Comparison of ENCODE assay signal across 1 cellular context in the genomic region with DNA sequence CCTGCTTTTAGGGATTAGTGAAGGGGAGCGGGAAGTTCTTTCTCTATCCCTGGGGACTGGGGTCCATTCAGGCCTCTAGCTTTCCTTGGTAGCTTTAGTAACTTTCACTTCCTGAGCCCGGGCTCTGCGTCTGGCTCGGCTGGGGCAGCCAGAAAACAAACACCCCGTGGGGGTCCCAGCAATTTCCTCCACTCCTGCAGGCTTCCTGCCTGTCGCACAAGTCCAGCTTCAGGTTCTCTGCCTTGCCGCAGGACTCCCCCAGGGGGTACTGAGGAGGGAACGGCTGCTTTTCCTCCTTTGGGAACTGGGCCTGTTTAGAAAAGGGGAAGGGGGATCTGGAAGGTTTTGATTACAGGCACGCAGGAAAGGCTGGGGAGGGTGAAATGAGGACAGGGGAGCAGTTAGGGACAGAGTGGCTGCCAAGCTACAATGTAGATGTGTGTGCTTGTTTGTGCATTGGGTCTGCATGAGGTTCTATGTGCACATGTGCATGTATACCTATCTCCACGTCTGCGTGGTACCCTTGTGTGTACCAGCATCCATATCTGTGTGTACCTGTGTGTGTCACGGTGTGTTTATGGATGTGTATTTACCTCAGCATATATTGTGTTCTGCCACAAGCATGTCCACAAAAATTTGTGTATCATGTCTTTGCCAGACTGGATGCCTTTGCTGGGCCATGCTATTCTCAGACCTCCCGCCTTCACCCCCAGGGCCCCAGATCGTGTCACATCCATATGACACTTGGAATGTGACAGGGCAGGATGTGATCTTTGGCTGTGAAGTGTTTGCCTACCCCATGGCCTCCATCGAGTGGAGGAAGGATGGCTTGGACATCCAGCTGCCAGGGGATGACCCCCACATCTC.
TF ChIP-seq lines count a peak whose summit lies in the region.

No MANE protein-coding gene starts in this region.

TF ChIP-seq in HepG2, 621 proteins besides CTCF, POLR2A, EP300 and RAD21 (continued from another document):
- TF ChIP-seq ZNF615 (CRISPR knock-in tag; IDR thresholded peaks at IDR 0.05; ENCODE audit: borderline replicate concordance), result no peak
- TF ChIP-seq SIN3B (IDR thresholded peaks at IDR 0.05; ENCODE audit: low read length), result no peak
- no peak for TF ChIP-seq ZNF550 (CRISPR knock-in tag; IDR thresholded peaks at IDR 0.05; ENCODE audit: borderline replicate concordance)
- TF ChIP-seq ZNF296 (CRISPR knock-in tag; conservative IDR thresholded peaks at IDR 0.05), result no peak
- TF ChIP-seq, protein P1, sequence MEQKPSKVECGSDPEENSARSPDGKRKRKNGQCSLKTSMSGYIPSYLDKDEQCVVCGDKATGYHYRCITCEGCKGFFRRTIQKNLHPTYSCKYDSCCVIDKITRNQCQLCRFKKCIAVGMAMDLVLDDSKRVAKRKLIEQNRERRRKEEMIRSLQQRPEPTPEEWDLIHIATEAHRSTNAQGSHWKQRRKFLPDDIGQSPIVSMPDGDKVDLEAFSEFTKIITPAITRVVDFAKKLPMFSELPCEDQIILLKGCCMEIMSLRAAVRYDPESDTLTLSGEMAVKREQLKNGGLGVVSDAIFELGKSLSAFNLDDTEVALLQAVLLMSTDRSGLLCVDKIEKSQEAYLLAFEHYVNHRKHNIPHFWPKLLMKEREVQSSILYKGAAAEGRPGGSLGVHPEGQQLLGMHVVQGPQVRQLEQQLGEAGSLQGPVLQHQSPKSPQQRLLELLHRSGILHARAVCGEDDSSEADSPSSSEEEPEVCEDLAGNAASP (CRISPR knock-in tag; IDR thresholded peaks at IDR 0.05; ENCODE audit: borderline replicate concordance), result peak; percentile 44; the same call in 1 of the 2 replicates
- TF ChIP-seq POLR2AphosphoS5 (IDR thresholded peaks at IDR 0.05; ENCODE audit: low read depth, low read length), result peak; percentile 27; the same call in 1 of the 2 replicates
- TF ChIP-seq TEAD3 (CRISPR knock-in tag; optimal IDR thresholded peaks at IDR 0.05; ENCODE audit: borderline replicate concordance), result peak; percentile 83
- TF ChIP-seq LBX2 (CRISPR knock-in tag; IDR thresholded peaks at IDR 0.05; ENCODE audit: borderline replicate concordance), result no peak
- 0 out of 2 replicates have a peak, but pooled peaks have one; percentile 18 for TF ChIP-seq ZNF142 (CRISPR knock-in tag; IDR thresholded peaks at IDR 0.05)
- peak; percentile 36; the same call in 1 of the 2 replicates for TF ChIP-seq TFDP1 (CRISPR knock-in tag; IDR thresholded peaks at IDR 0.05; ENCODE audit: borderline replicate concordance)
- TF ChIP-seq SMC3 (IDR thresholded peaks at IDR 0.05; ENCODE audit: low read length), result no peak
- no peak for TF ChIP-seq ZNF503 (CRISPR knock-in tag; IDR thresholded peaks at IDR 0.05)
- peak; percentile 33; the same call in 1 of the 2 replicates for TF ChIP-seq ZC3H4 (CRISPR knock-in tag; IDR thresholded peaks at IDR 0.05; ENCODE audit: borderline replicate concordance)
- TF ChIP-seq SP5 (CRISPR knock-in tag; IDR thresholded peaks at IDR 0.05; ENCODE audit: borderline replicate concordance, low read depth), result 0 out of 2 replicates have a peak, but pooled peaks have one; percentile 18
- 0 out of 2 replicates have a peak, but pooled peaks have one; percentile 47 for TF ChIP-seq IKZF5 (CRISPR knock-in tag; IDR thresholded peaks at IDR 0.05)
- no peak for TF ChIP-seq NR2F6 (IDR thresholded peaks at IDR 0.05)
- TF ChIP-seq NR2F6 (CRISPR knock-in tag; IDR thresholded peaks at IDR 0.05), result peak; percentile 38; the same call in 1 of the 2 replicates
- 0 out of 2 replicates have a peak, but pooled peaks have one; percentile 1 for TF ChIP-seq RFXAP (CRISPR knock-in tag; IDR thresholded peaks at IDR 0.05; ENCODE audit: borderline replicate concordance)
- TF ChIP-seq DPF2 (CRISPR knock-in tag; IDR thresholded peaks at IDR 0.05; ENCODE audit: borderline replicate concordance, low read depth), result no peak
- TF ChIP-seq, protein P2, sequence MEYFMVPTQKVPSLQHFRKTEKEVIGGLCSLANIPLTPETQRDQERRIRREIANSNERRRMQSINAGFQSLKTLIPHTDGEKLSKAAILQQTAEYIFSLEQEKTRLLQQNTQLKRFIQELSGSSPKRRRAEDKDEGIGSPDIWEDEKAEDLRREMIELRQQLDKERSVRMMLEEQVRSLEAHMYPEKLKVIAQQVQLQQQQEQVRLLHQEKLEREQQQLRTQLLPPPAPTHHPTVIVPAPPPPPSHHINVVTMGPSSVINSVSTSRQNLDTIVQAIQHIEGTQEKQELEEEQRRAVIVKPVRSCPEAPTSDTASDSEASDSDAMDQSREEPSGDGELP (IDR thresholded peaks at IDR 0.05; ENCODE audit: borderline replicate concordance, low read depth), result peak; percentile 38; the same call in 1 of the 2 replicates
TF ChIP-seq in HepG2: peak in this region for 27.
